Comparison of ENCODE assay signal across 11 cellular contexts in the genomic region with DNA sequence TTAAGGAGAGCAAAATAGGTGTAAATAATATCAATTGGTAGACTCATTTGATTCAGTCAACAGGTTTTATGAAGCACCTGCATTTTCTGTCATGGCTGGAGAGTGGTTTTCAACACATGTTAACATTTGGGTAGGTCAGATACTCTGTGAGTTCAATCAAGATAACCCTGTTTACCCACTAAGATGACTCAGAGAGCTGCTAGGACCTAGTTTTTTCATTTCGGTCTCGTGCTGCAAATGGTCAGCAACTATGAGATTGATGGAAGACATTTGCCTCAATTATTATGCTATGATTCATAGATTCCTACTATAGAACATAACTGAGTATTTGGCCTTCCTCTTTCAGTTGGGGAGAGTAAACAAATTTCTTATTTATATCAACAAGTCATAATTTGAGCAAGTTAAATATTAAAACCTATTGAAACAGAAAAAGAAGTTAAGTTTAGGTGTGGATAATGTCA.
DNase-seq lines count a peak whose midpoint lies in the region; ATAC-seq, FAIRE-seq and TF ChIP-seq lines count a peak whose summit lies in the region.
"Had no signal": no experiment of that assay in that cellular context is flagged by ENCODE, and none has a peak within 500 bp of the region (broad histone marks: within the 10 kb centered on the region; RNA-seq: fewer than 3 reads in every experiment).

No MANE protein-coding gene starts in this region.

- H3K4me1 ChIP-seq in cardiac muscle cell (ENCODE audit: low read depth) (peaks cover 37% of the 10 kb centered on the region), left ventricle myocardium inferior (peaks cover 47% of the 10 kb centered on the region), liver (ENCODE audit: control insufficient read depth in 4 of 4, insufficient read depth in 4 of 4, low read length in 3 of 4) (peaks cover 0 to 3% (median 0%) of the 10 kb centered on the region in 4 donors)
- H3K4me1 ChIP-seq: prostate gland had no signal

- no peak for TF ChIP-seq CTCF in cardiac muscle cell (IDR thresholded peaks at IDR 0.05; ENCODE audit: low read depth, low read length)
- TF ChIP-seq CTCF in left ventricle myocardium inferior (IDR thresholded peaks at IDR 0.05; ENCODE audit: borderline replicate concordance) = no peak
- TF ChIP-seq CTCF in liver (IDR thresholded peaks at IDR 0.05; ENCODE audit: low read depth, low read length, missing input control) = no peak
- TF ChIP-seq CTCF in natural killer cell (IDR thresholded peaks at IDR 0.05) = no peak

- ATAC-seq in natural killer cell (no peak), HG03175 (IDR thresholded peaks at IDR 0.05; ENCODE audit: unreplicated experiment) (no peak)

- H3K36me3 ChIP-seq in cardiac muscle cell = no peaks in the 10 kb centered on the region
- H3K36me3 ChIP-seq in left ventricle myocardium inferior = no peaks in the 10 kb centered on the region
- H3K36me3 ChIP-seq in liver (ENCODE audit: control insufficient read depth in 4 of 4, insufficient read depth in 3 of 4, low read depth in 1 of 4, low read length in 3 of 4) = no peaks in the 10 kb centered on the region
- H3K36me3 ChIP-seq: prostate gland had no signal

- no peaks in the 10 kb centered on the region for H3K27me3 Mint-ChIP-seq in natural killer cell (ENCODE audit: low read depth in 2 of 2)

- H3K27ac Mint-ChIP-seq in natural killer cell = no peak overlapping the region

- peak in 1 of 2 donors; percentile 8 for TF ChIP-seq RAD21 in liver (IDR thresholded peaks at IDR 0.05)

- peak in 1 of 2 donors; percentile 46 for DNase-seq in cardiac muscle cell (ENCODE audit: low read depth in 1 of 2, low spot score in 1 of 2)
- no peak for DNase-seq in left ventricle myocardium inferior
- DNase-seq in astrocyte of the hippocampus (ENCODE audit: low read depth, low spot score) = peak; percentile 31
- peak; percentile 35 for DNase-seq in urothelium cell line (ENCODE audit: low spot score)
- no peak for DNase-seq in NCI-H345 (lab: John Stamatoyannopoulos, UW)
- no peak for DNase-seq in natural killer cell
- DNase-seq: activated CD8-positive, alpha-beta memory T cell treated with anti-CD3 and anti-CD28 coated beads for 24 hours; NCI-H1105 treated with DMSO at 0.1 percent for 48 hours had no signal

- H3K4me3 Mint-ChIP-seq in natural killer cell = no peak overlapping the region

- intact Hi-C loops in left ventricle myocardium inferior (cut with micrococcal nuclease) = no loop called here
- intact Hi-C loops in natural killer cell (cut with micrococcal nuclease) = no loop called here

- no peak for FAIRE-seq in urothelium cell line (lab: Jason Lieb, UNC)

- H3K27me3 ChIP-seq in cardiac muscle cell (no peaks in the 10 kb centered on the region), left ventricle myocardium inferior (ENCODE audit: low read depth) (no peaks in the 10 kb centered on the region), liver (ENCODE audit: control insufficient read depth in 4 of 4, insufficient read depth in 4 of 4, low read length in 3 of 4) (no peaks in the 10 kb centered on the region)

- H3K4me3 ChIP-seq in cardiac muscle cell (no peak overlapping the region), left ventricle myocardium inferior (no peak overlapping the region), liver (ENCODE audit: low read depth in 1 of 3, low read length in 3 of 3) (no peak overlapping the region)
- H3K4me3 ChIP-seq: prostate gland had no signal

- H3K9me3 ChIP-seq in cardiac muscle cell (ENCODE audit: low read depth) = no peaks in the 10 kb centered on the region
- H3K9me3 ChIP-seq in left ventricle myocardium inferior (replicated peaks) = no peaks in the 10 kb centered on the region
- H3K9me3 ChIP-seq in liver (ENCODE audit: control insufficient read depth in 4 of 4, low read length in 3 of 4) = no peaks in the 10 kb centered on the region
- H3K9me3 ChIP-seq: prostate gland had no signal

- peaks cover 13 to 15% of the 10 kb centered on the region in 2 donors for H3K4me1 Mint-ChIP-seq in natural killer cell

- 44% methylated on average over 2 of the region's 2 CpGs for WGBS in liver

- peak overlapping the region; percentile 88 for H3K27ac ChIP-seq in cardiac muscle cell
- no peak overlapping the region for H3K27ac ChIP-seq in left ventricle myocardium inferior (replicated peaks)
- no peak overlapping the region for H3K27ac ChIP-seq in liver (ENCODE audit: low read depth in 1 of 2, low read length in 2 of 2)

- no peak overlapping the region for H3K9ac ChIP-seq in liver (ENCODE audit: low read depth in 1 of 2, low read length in 2 of 2)

- H3K36me3 Mint-ChIP-seq in natural killer cell = no peaks in the 10 kb centered on the region

- H3K9me3 Mint-ChIP-seq in natural killer cell = no peaks in the 10 kb centered on the region

TF ChIP-seq in liver, 16 proteins besides CTCF, POLR2A, EP300 and RAD21:
- TF ChIP-seq GABPA (IDR thresholded peaks at IDR 0.05 in 1 of 2, conservative IDR thresholded peaks at IDR 0.05 in 1 of 2) (no peak), HNF4A (conservative IDR thresholded peaks at IDR 0.05) (no peak), YY1 (IDR thresholded peaks at IDR 0.05) (peak; percentile 41), TAF1 (conservative IDR thresholded peaks at IDR 0.05) (no peak), RXRA (IDR thresholded peaks at IDR 0.05) (peak; percentile 30 to 51), EGR1 (IDR thresholded peaks at IDR 0.05; ENCODE audit: low read depth in 2 of 2) (no peak), FOXA1 (IDR thresholded peaks at IDR 0.05) (peak; percentile 17), SP1 (IDR thresholded peaks at IDR 0.05) (no peak), NR2F2 (IDR thresholded peaks at IDR 0.05) (no peak), HNF4G (IDR thresholded peaks at IDR 0.05) (no peak), FOXA2 (IDR thresholded peaks at IDR 0.05) (peak; percentile 83), JUND (IDR thresholded peaks at IDR 0.05) (peak; percentile 89 to 91)
- TF ChIP-seq, protein P1, sequence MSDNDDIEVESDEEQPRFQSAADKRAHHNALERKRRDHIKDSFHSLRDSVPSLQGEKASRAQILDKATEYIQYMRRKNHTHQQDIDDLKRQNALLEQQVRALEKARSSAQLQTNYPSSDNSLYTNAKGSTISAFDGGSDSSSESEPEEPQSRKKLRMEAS (IDR thresholded peaks at IDR 0.05) = no peak
- TF ChIP-seq, protein P2, sequence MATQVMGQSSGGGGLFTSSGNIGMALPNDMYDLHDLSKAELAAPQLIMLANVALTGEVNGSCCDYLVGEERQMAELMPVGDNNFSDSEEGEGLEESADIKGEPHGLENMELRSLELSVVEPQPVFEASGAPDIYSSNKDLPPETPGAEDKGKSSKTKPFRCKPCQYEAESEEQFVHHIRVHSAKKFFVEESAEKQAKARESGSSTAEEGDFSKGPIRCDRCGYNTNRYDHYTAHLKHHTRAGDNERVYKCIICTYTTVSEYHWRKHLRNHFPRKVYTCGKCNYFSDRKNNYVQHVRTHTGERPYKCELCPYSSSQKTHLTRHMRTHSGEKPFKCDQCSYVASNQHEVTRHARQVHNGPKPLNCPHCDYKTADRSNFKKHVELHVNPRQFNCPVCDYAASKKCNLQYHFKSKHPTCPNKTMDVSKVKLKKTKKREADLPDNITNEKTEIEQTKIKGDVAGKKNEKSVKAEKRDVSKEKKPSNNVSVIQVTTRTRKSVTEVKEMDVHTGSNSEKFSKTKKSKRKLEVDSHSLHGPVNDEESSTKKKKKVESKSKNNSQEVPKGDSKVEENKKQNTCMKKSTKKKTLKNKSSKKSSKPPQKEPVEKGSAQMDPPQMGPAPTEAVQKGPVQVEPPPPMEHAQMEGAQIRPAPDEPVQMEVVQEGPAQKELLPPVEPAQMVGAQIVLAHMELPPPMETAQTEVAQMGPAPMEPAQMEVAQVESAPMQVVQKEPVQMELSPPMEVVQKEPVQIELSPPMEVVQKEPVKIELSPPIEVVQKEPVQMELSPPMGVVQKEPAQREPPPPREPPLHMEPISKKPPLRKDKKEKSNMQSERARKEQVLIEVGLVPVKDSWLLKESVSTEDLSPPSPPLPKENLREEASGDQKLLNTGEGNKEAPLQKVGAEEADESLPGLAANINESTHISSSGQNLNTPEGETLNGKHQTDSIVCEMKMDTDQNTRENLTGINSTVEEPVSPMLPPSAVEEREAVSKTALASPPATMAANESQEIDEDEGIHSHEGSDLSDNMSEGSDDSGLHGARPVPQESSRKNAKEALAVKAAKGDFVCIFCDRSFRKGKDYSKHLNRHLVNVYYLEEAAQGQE (IDR thresholded peaks at IDR 0.05) = no peak
- TF ChIP-seq, protein P3, sequence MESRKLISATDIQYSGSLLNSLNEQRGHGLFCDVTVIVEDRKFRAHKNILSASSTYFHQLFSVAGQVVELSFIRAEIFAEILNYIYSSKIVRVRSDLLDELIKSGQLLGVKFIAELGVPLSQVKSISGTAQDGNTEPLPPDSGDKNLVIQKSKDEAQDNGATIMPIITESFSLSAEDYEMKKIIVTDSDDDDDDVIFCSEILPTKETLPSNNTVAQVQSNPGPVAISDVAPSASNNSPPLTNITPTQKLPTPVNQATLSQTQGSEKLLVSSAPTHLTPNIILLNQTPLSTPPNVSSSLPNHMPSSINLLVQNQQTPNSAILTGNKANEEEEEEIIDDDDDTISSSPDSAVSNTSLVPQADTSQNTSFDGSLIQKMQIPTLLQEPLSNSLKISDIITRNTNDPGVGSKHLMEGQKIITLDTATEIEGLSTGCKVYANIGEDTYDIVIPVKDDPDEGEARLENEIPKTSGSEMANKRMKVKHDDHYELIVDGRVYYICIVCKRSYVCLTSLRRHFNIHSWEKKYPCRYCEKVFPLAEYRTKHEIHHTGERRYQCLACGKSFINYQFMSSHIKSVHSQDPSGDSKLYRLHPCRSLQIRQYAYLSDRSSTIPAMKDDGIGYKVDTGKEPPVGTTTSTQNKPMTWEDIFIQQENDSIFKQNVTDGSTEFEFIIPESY (IDR thresholded peaks at IDR 0.05) = no peak
- TF ChIP-seq, protein P4, sequence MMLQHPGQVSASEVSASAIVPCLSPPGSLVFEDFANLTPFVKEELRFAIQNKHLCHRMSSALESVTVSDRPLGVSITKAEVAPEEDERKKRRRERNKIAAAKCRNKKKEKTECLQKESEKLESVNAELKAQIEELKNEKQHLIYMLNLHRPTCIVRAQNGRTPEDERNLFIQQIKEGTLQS (IDR thresholded peaks at IDR 0.05) = peak; percentile 71

Comparison
In these comparisons a context has a peak if more than half of its experiments do, and no peak if none do; other contexts are left out.
1. DNase-seq: peak in astrocyte of the hippocampus (single experiment) and urothelium cell line (single experiment); none in left ventricle myocardium inferior (single experiment), NCI-H345 (single experiment) and natural killer cell (single experiment).